Comparison of ENCODE assay signal across 8 cellular contexts in the genomic region with DNA sequence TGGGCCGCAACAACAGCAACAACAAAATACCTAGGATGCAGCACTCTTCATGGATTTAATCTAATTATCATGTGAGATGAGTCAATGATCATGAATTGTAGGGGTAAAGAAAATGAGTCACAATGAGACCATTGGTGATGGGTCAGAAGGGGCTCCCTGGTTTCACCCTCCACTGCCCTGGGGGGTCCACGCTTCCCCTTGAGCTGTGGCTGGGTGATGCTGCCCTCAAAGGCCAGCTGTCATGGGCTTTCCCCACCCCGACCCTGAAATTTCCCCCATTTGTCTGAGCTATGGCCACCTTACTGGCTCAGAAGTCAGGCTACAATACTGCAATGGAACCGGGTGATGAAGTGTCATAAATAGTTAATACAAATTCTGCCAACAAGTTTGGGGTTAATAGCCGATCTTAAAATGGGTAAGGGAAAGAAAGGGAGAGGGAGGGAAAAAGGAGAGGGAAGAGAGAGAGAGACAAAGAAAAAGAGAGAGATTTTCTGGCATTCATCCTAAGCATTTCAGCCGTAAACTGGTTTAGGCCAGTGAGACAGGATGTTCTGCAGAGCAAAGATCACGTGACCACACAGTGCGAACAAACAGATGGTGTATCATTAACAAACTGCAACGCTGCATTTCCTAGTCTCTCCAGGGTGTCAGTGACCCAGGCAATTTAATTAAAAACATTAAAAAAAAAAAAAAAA.
DNase-seq lines count a peak whose midpoint lies in the region; ATAC-seq and TF ChIP-seq lines count a peak whose summit lies in the region.

No MANE protein-coding gene starts in this region.

- dilution Hi-C loops in mammary epithelial cell (cut with HindIII; ENCODE audit: low sequenced_read_pairs), result loop anchor here (5.0 kb wide), 1 partner anchor 52 kb away; no protein-coding TSS in a partner anchor

- H3K79me2 ChIP-seq in ACC112 (ENCODE audit: control insufficient read depth, insufficient read depth, low read length, unreplicated experiment) (no peaks in the 10 kb centered on the region), mammary epithelial cell (ENCODE audit: insufficient read depth, low read length) (no peaks in the 10 kb centered on the region)

- H3K4me3 ChIP-seq in ACC112 (ENCODE audit: low read depth, low read length), result no peak overlapping the region
- no peak overlapping the region for H3K4me3 ChIP-seq in HUES64 (ENCODE audit: low read length)
- H3K4me3 ChIP-seq in mammary epithelial cell (replicated peaks in 1 of 3; ENCODE audit: insufficient read depth in 1 of 3, low read depth in 2 of 3, low read length in 3 of 3), result no peak overlapping the region

- peaks cover 21% of the 10 kb centered on the region for H3K4me1 ChIP-seq in ACC112 (ENCODE audit: control insufficient read depth, insufficient read depth, low read length, unreplicated experiment)
- H3K4me1 ChIP-seq in HUES64 (ENCODE audit: insufficient read depth, low read length), result peaks cover 25% of the 10 kb centered on the region
- peaks cover 28% of the 10 kb centered on the region for H3K4me1 ChIP-seq in mammary epithelial cell (ENCODE audit: insufficient read depth, low read length)

- BruUV-seq in mammary epithelial cell (replicated peaks; lab: Mats Ljungman, UMichigan), result no TSS peak

- intact Hi-C loops in mammary epithelial cell (cut with micrococcal nuclease), result no loop called here

- H3K4me2 ChIP-seq in mammary epithelial cell (ENCODE audit: insufficient read depth, low read depth, low read length), result no peak overlapping the region

- H3K27ac ChIP-seq in ACC112 (ENCODE audit: low read depth, low read length) (peak overlapping the region; percentile 86), HUES64 (ENCODE audit: low read depth, low read length) (0 out of 2 replicates have a peak overlapping the region, but pooled peaks have one; percentile 28), mammary epithelial cell (ENCODE audit: insufficient read depth, low read depth, low read length) (peak overlapping the region; percentile 66)

- no peaks in the 10 kb centered on the region for H3K9me3 ChIP-seq in HUES64 (ENCODE audit: insufficient read depth, low read depth, low read length)
- H3K9me3 ChIP-seq in mammary epithelial cell (replicated peaks; ENCODE audit: insufficient read depth, low read length), result no peaks in the 10 kb centered on the region

- TF ChIP-seq CTCF in GM13977 (IDR thresholded peaks at IDR 0.05; ENCODE audit: extremely low read depth, insufficient read depth, missing control alignments) (no peak), mammary epithelial cell (conservative IDR thresholded peaks at IDR 0.05 in 1 of 2, IDR thresholded peaks at IDR 0.05 in 1 of 2; ENCODE audit: extremely low read depth in 1 of 2, insufficient read depth in 1 of 2, low read depth in 1 of 2, low read length in 2 of 2) (no peak)

- ATAC-seq in GM21515 (IDR thresholded peaks at IDR 0.05; ENCODE audit: unreplicated experiment), result no peak

- no peaks in the 10 kb centered on the region for H3K36me3 ChIP-seq in ACC112 (ENCODE audit: insufficient read depth, low read length)
- H3K36me3 ChIP-seq in HUES64 (ENCODE audit: insufficient read depth, low read length), result no peaks in the 10 kb centered on the region
- no peaks in the 10 kb centered on the region for H3K36me3 ChIP-seq in mammary epithelial cell (ENCODE audit: insufficient read depth, low read length)

- peak; percentile 71 for DNase-seq in GM13977 (ENCODE audit: low spot score)
- peak; percentile 27 to 75 for DNase-seq in SHP77 (lab: John Stamatoyannopoulos, UW)
- DNase-seq in mammary epithelial cell, result peak; percentile 59
- DNase-seq in kidney glomerular epithelial cell (lab: John Stamatoyannopoulos, UW), result peak; percentile 91
- peak; percentile 30 to 43 for DNase-seq in stimulated activated CD8-positive, alpha-beta memory T cell treated with anti-CD3 and anti-CD28 coated beads, Interleukin-15, amount 100 ng/mL, for 48 hours (ENCODE audit: low read depth in 2 of 2)

- no peak overlapping the region for H3K9ac ChIP-seq in HUES64 (ENCODE audit: low read depth, low read length)
- H3K9ac ChIP-seq in mammary epithelial cell (ENCODE audit: insufficient read depth, low read length), result peak overlapping the region; percentile 5

- peak overlapping the region; percentile 19 for H2AFZ ChIP-seq in ACC112 (ENCODE audit: low read length, unreplicated experiment)
- H2AFZ ChIP-seq in mammary epithelial cell (ENCODE audit: low read depth, low read length), result peak overlapping the region; percentile 63

- H4K20me1 ChIP-seq in mammary epithelial cell (ENCODE audit: insufficient read depth, low read length), result no peaks in the 10 kb centered on the region

- CTCF ChIA-PET in mammary epithelial cell (lab: Charles Lee; ENCODE audit: low non-redundant PET), result no interaction called here

- WGBS in HUES64, result 78% methylated on average over 9 of the region's 9 CpGs
- 28% methylated on average over 9 of the region's 9 CpGs for WGBS in mammary epithelial cell (ENCODE audit: low coverage, missing lambda C conversion rate)

- in situ Hi-C loops in GM13977 (cut with MboI; ENCODE audit: low pct_unique_long_range_greater_than_20kb, low sequenced_read_pairs, unreplicated experiment) (no loop called here), mammary epithelial cell (cut with MboI; ENCODE audit: low sequenced_read_pairs in 2 of 2) (no loop called here)

- no peaks in the 10 kb centered on the region for H3K27me3 ChIP-seq in ACC112 (ENCODE audit: insufficient read depth, low read length)
- H3K27me3 ChIP-seq in HUES64 (ENCODE audit: insufficient read depth, low read length), result no peaks in the 10 kb centered on the region
- no peaks in the 10 kb centered on the region for H3K27me3 ChIP-seq in mammary epithelial cell (ENCODE audit: insufficient read depth, low read length)

Comparison
In these comparisons a context has a peak if more than half of its experiments do, and no peak if none do; other contexts are left out.
1. H3K27ac ChIP-seq: peak in every context shown above with its lines; median percentile 86 in ACC112; 66 in mammary epithelial cell; 28 in HUES64.
2. DNase-seq: peak in every context shown above with its lines; median percentile 91 in kidney glomerular epithelial cell; 71 in GM13977; 59 in mammary epithelial cell; 51 in SHP77; 36 in stimulated activated CD8-positive, alpha-beta memory T cell treated with anti-CD3 and anti-CD28 coated beads, Interleukin-15, amount 100 ng/mL, for 48 hours.